8 cellular contexts compared by ENCODE assay signal in genomic region chr6:111427341-111428116, GRCh38. TPM values are rescaled to one million over a fixed set of nuclear protein-coding genes. Genes with fewer than 3 reads are reported as not detected.
DNase-seq lines count a peak whose midpoint lies in the region; ATAC-seq lines count a peak whose summit lies in the region.

No MANE protein-coding gene starts in this region.

- peaks cover 23% of the 10 kb centered on the region for H3K9me3 Mint-ChIP-seq in activated T-cell treated with anti-CD3 and anti-CD28 coated beads, Interleukin-2, amount 50 U/mL, for 4 hours

- H3K27me3 Mint-ChIP-seq in activated T-cell treated with anti-CD3 and anti-CD28 coated beads, Interleukin-2, amount 50 U/mL, for 4 hours (ENCODE audit: low read depth), result no peaks in the 10 kb centered on the region

- H3K4me3 Mint-ChIP-seq in activated T-cell treated with anti-CD3 and anti-CD28 coated beads, Interleukin-2, amount 50 U/mL, for 4 hours, result peak overlapping the region; percentile 67

- peaks cover 54% of the 10 kb centered on the region for H3K4me1 Mint-ChIP-seq in activated T-cell treated with anti-CD3 and anti-CD28 coated beads, Interleukin-2, amount 50 U/mL, for 4 hours (ENCODE audit: low read depth)

- peak; percentile 19 for DNase-seq in COLO829 (ENCODE audit: low spot score)
- DNase-seq in KBM-7, result peak; percentile 82
- peak; percentile 4 for DNase-seq in activated T-cell treated with anti-CD3 and anti-CD28 coated beads, Interleukin-2, amount 50 U/mL, for 4 hours
- DNase-seq in myocyte (ENCODE audit: low read depth), result peak; percentile 65
- no peak for DNase-seq in NCI-H1105 treated with DMSO at 0.1 percent for 48 hours (lab: John Stamatoyannopoulos, UW)
- DNase-seq in Ammon's horn (ENCODE audit: low spot score), result no peak
- no peak for DNase-seq in T1000 (lab: John Stamatoyannopoulos, UW)

- H3K36me3 Mint-ChIP-seq in activated T-cell treated with anti-CD3 and anti-CD28 coated beads, Interleukin-2, amount 50 U/mL, for 4 hours (ENCODE audit: insufficient read depth), result peaks cover 32% of the 10 kb centered on the region

- in situ Hi-C loops in KBM-7 (cut with MboI; ENCODE audit: low pct_unique_long_range_greater_than_20kb, low sequenced_read_pairs), result no loop called here

- peak; percentile 73 for ATAC-seq in GM21360 (IDR thresholded peaks at IDR 0.05; ENCODE audit: unreplicated experiment)
- peak; percentile 91 to 95 for ATAC-seq in activated T-cell treated with anti-CD3 and anti-CD28 coated beads, Interleukin-2, amount 50 U/mL, for 4 hours

RNA-seq across cellular contexts. Expression of gene REV3L, which starts 55.5 kb away (rescaled TPM):
- 10 to 100 TPM; 12.7 to 18.8 (median 14.5) TPM for total RNA-seq in activated T-cell treated with anti-CD3 and anti-CD28 coated beads, Interleukin-2, amount 50 U/mL, for 4 hours
- total RNA-seq in myocyte, result 48.7 and 71.2 TPM in 2 replicates
- 7.8 TPM for polyA plus RNA-seq in myocyte (2012)

Comparison
In these comparisons a context has a peak if more than half of its experiments do, and no peak if none do; other contexts are left out.
1. DNase-seq: peak in COLO829 (single experiment), KBM-7 (single experiment), activated T-cell treated with anti-CD3 and anti-CD28 coated beads, Interleukin-2, amount 50 U/mL, for 4 hours (single experiment) and myocyte (single experiment); none in NCI-H1105 treated with DMSO at 0.1 percent for 48 hours (single experiment), Ammon's horn (single experiment) and T1000 (single experiment).